Comparison of ENCODE assay signal across 11 cellular contexts in the genomic region with DNA sequence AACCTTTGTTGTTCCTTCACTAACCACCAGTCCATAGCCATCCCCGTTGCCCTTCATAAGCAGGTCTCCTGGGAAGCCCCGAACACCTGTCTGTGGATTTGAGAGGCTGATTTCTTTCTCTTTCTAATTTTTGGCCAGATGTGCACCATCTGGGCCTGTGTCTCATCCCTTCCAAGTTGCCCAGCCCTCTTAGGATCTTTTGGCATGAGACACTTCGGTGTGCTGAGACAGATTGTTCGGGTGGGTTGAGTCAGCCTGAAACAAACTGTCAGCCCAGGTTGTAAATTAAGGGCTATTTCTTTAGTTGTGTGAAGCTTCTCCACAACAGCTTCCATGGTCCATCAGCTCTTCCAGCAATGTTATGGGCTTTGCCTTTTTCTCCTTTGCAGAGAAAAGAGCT. TPM values are rescaled to one million over a fixed set of nuclear protein-coding genes. Genes with fewer than 3 reads are reported as not detected.
DNase-seq lines count a peak whose midpoint lies in the region; ATAC-seq and TF ChIP-seq lines count a peak whose summit lies in the region.
"Had no signal": no experiment of that assay in that cellular context is flagged by ENCODE, and none has a peak within 500 bp of the region (broad histone marks: within the 10 kb centered on the region; RNA-seq: fewer than 3 reads in every experiment).

No MANE protein-coding gene starts in this region.

- no peaks in the 10 kb centered on the region for H3K9me3 Mint-ChIP-seq in activated CD8-positive, alpha-beta T cell treated with anti-CD3 and anti-CD28 coated beads for 36 hours
- no peaks in the 10 kb centered on the region for H3K9me3 Mint-ChIP-seq in activated CD8-positive, alpha-beta T cell treated with anti-CD3 and anti-CD28 coated beads, Interleukin-2, amount 10 ng/mL, durations not matched to agents 7 days and 5 days (ENCODE audit: insufficient read depth)
- H3K9me3 Mint-ChIP-seq in dendritic cell treated with granulocyte-macrophage colony-stimulating factor and Interleukin-4, amounts not matched to agents 40 ng/mL and 50 ng/mL, for 4 days: no peaks in the 10 kb centered on the region
- no peaks in the 10 kb centered on the region for H3K9me3 Mint-ChIP-seq in progenitor cell of endocrine pancreas (ENCODE audit: low read depth)

- intact Hi-C loops in activated CD8-positive, alpha-beta T cell treated with anti-CD3 and anti-CD28 coated beads for 36 hours (cut with micrococcal nuclease): no loop called here
- intact Hi-C loops in dendritic cell treated with granulocyte-macrophage colony-stimulating factor and Interleukin-4, amounts not matched to agents 40 ng/mL and 50 ng/mL, for 4 days (cut with micrococcal nuclease): no loop called here

- TF ChIP-seq CTCF in activated CD8-positive, alpha-beta T cell treated with anti-CD3 and anti-CD28 coated beads for 36 hours (IDR thresholded peaks at IDR 0.05): no peak
- no peak for TF ChIP-seq CTCF in progenitor cell of endocrine pancreas (IDR thresholded peaks at IDR 0.05; ENCODE audit: unreplicated experiment)

- CTCF ChIA-PET in activated CD8-positive, alpha-beta T cell treated with anti-CD3 and anti-CD28 coated beads for 36 hours (lab: Charles Lee): no interaction called here
- CTCF ChIA-PET in activated CD8-positive, alpha-beta T cell treated with anti-CD3 and anti-CD28 coated beads, Interleukin-2, amount 10 ng/mL, durations not matched to agents 7 days and 5 days (lab: Charles Lee): no interaction called here

- DNase-seq in activated CD8-positive, alpha-beta T cell treated with anti-CD3 and anti-CD28 coated beads for 36 hours: no peak
- DNase-seq in activated CD8-positive, alpha-beta T cell treated with anti-CD3 and anti-CD28 coated beads, Interleukin-2, amount 10 ng/mL, durations not matched to agents 7 days and 5 days: no peak
- peak; percentile 29 for DNase-seq in NAMALWA (ENCODE audit: low spot score)
- no peak for DNase-seq in progenitor cell of endocrine pancreas (ENCODE audit: low spot score, unreplicated experiment)
- DNase-seq in SK-N-DZ (ENCODE audit: low spot score): no peak
- DNase-seq in H4 (ENCODE audit: low spot score): no peak
- DNase-seq: activated CD4-positive, alpha-beta T cell treated with anti-CD3 and anti-CD28 coated beads for 4 hours; left ventricle myocardium inferior; NCI-H1930 had no signal

- H3K27ac Mint-ChIP-seq in activated CD8-positive, alpha-beta T cell treated with anti-CD3 and anti-CD28 coated beads for 36 hours: peak overlapping the region; percentile 66
- no peak overlapping the region for H3K27ac Mint-ChIP-seq in activated CD8-positive, alpha-beta T cell treated with anti-CD3 and anti-CD28 coated beads, Interleukin-2, amount 10 ng/mL, durations not matched to agents 7 days and 5 days
- peak overlapping the region; percentile 89 for H3K27ac Mint-ChIP-seq in dendritic cell treated with granulocyte-macrophage colony-stimulating factor and Interleukin-4, amounts not matched to agents 40 ng/mL and 50 ng/mL, for 4 days
- H3K27ac Mint-ChIP-seq in progenitor cell of endocrine pancreas: no peak overlapping the region

- H3K4me1 Mint-ChIP-seq in activated CD8-positive, alpha-beta T cell treated with anti-CD3 and anti-CD28 coated beads for 36 hours (ENCODE audit: low read depth): peaks cover 24% of the 10 kb centered on the region
- H3K4me1 Mint-ChIP-seq in activated CD8-positive, alpha-beta T cell treated with anti-CD3 and anti-CD28 coated beads, Interleukin-2, amount 10 ng/mL, durations not matched to agents 7 days and 5 days (ENCODE audit: low read depth): peaks cover 35% of the 10 kb centered on the region
- peaks cover 31% of the 10 kb centered on the region for H3K4me1 Mint-ChIP-seq in dendritic cell treated with granulocyte-macrophage colony-stimulating factor and Interleukin-4, amounts not matched to agents 40 ng/mL and 50 ng/mL, for 4 days (ENCODE audit: low read depth)
- peaks cover 13% of the 10 kb centered on the region for H3K4me1 Mint-ChIP-seq in progenitor cell of endocrine pancreas (ENCODE audit: low read depth)

- H3K4me3 Mint-ChIP-seq in activated CD8-positive, alpha-beta T cell treated with anti-CD3 and anti-CD28 coated beads for 36 hours: no peak overlapping the region
- no peak overlapping the region for H3K4me3 Mint-ChIP-seq in activated CD8-positive, alpha-beta T cell treated with anti-CD3 and anti-CD28 coated beads, Interleukin-2, amount 10 ng/mL, durations not matched to agents 7 days and 5 days
- H3K4me3 Mint-ChIP-seq in dendritic cell treated with granulocyte-macrophage colony-stimulating factor and Interleukin-4, amounts not matched to agents 40 ng/mL and 50 ng/mL, for 4 days: no peak overlapping the region
- peak overlapping the region; percentile 61 for H3K4me3 Mint-ChIP-seq in progenitor cell of endocrine pancreas (ENCODE audit: low read depth)

- ATAC-seq in activated CD8-positive, alpha-beta T cell treated with anti-CD3 and anti-CD28 coated beads for 36 hours: no peak
- no peak for ATAC-seq in activated CD8-positive, alpha-beta T cell treated with anti-CD3 and anti-CD28 coated beads, Interleukin-2, amount 10 ng/mL, durations not matched to agents 7 days and 5 days
- ATAC-seq in GM18517 (IDR thresholded peaks at IDR 0.05; ENCODE audit: unreplicated experiment): no peak

- POLR2A ChIA-PET in activated CD8-positive, alpha-beta T cell treated with anti-CD3 and anti-CD28 coated beads for 36 hours (lab: Charles Lee): interaction anchor here (0.6 kb wide), 1 partner anchor 86 kb away, joined by 3 read pairs; no protein-coding TSS in a partner anchor
- POLR2A ChIA-PET in activated CD8-positive, alpha-beta T cell treated with anti-CD3 and anti-CD28 coated beads, Interleukin-2, amount 10 ng/mL, durations not matched to agents 7 days and 5 days (lab: Charles Lee): no interaction called here

- no peaks in the 10 kb centered on the region for H3K27me3 Mint-ChIP-seq in activated CD8-positive, alpha-beta T cell treated with anti-CD3 and anti-CD28 coated beads for 36 hours
- peaks cover 2% of the 10 kb centered on the region for H3K27me3 Mint-ChIP-seq in activated CD8-positive, alpha-beta T cell treated with anti-CD3 and anti-CD28 coated beads, Interleukin-2, amount 10 ng/mL, durations not matched to agents 7 days and 5 days (ENCODE audit: low read depth)
- peaks cover 9% of the 10 kb centered on the region for H3K27me3 Mint-ChIP-seq in dendritic cell treated with granulocyte-macrophage colony-stimulating factor and Interleukin-4, amounts not matched to agents 40 ng/mL and 50 ng/mL, for 4 days
- peaks cover 16% of the 10 kb centered on the region for H3K27me3 Mint-ChIP-seq in progenitor cell of endocrine pancreas

- H3K36me3 Mint-ChIP-seq in activated CD8-positive, alpha-beta T cell treated with anti-CD3 and anti-CD28 coated beads for 36 hours (ENCODE audit: low read depth): peaks cover 11% of the 10 kb centered on the region
- H3K36me3 Mint-ChIP-seq in activated CD8-positive, alpha-beta T cell treated with anti-CD3 and anti-CD28 coated beads, Interleukin-2, amount 10 ng/mL, durations not matched to agents 7 days and 5 days (ENCODE audit: low read depth): no peaks in the 10 kb centered on the region
- peaks cover 18% of the 10 kb centered on the region for H3K36me3 Mint-ChIP-seq in dendritic cell treated with granulocyte-macrophage colony-stimulating factor and Interleukin-4, amounts not matched to agents 40 ng/mL and 50 ng/mL, for 4 days (ENCODE audit: low read depth)
- H3K36me3 Mint-ChIP-seq in progenitor cell of endocrine pancreas (ENCODE audit: insufficient read depth): no peaks in the 10 kb centered on the region

RNA-seq across cellular contexts. Expression of gene DNAJC11, which starts 1.4 kb away (rescaled TPM):
- total RNA-seq in activated CD8-positive, alpha-beta T cell treated with anti-CD3 and anti-CD28 coated beads for 36 hours: 10 to 100 TPM; 52.8 to 53.3 TPM
- 10 to 100 TPM; 47.2 to 48.8 TPM for total RNA-seq in activated CD8-positive, alpha-beta T cell treated with anti-CD3 and anti-CD28 coated beads, Interleukin-2, amount 10 ng/mL, durations not matched to agents 7 days and 5 days
- 64.1 and 65.8 TPM in 2 replicates for total RNA-seq in progenitor cell of endocrine pancreas
- 41.3 and 44.1 TPM in 2 replicates for polyA plus RNA-seq in SK-N-DZ (2014; cell fraction: cytosol; rRNA removed)
- 43.5 and 76.1 TPM in 2 replicates for polyA plus RNA-seq in SK-N-DZ (2014; cell fraction: nucleus; rRNA removed)
- total RNA-seq in H4 (2014; rRNA removed; shearing (Covaris generic)): 33.4 and 36.5 TPM in 2 replicates

Comparison
In these comparisons a context has a peak if more than half of its experiments do, and no peak if none do; other contexts are left out.
1. H3K27ac Mint-ChIP-seq: peak in activated CD8-positive, alpha-beta T cell treated with anti-CD3 and anti-CD28 coated beads for 36 hours (single experiment) and dendritic cell treated with granulocyte-macrophage colony-stimulating factor and Interleukin-4, amounts not matched to agents 40 ng/mL and 50 ng/mL, for 4 days (single experiment); none in activated CD8-positive, alpha-beta T cell treated with anti-CD3 and anti-CD28 coated beads, Interleukin-2, amount 10 ng/mL, durations not matched to agents 7 days and 5 days (single experiment) and progenitor cell of endocrine pancreas (single experiment).